ENCODE assay signal across 17 cellular contexts in the genomic region with DNA sequence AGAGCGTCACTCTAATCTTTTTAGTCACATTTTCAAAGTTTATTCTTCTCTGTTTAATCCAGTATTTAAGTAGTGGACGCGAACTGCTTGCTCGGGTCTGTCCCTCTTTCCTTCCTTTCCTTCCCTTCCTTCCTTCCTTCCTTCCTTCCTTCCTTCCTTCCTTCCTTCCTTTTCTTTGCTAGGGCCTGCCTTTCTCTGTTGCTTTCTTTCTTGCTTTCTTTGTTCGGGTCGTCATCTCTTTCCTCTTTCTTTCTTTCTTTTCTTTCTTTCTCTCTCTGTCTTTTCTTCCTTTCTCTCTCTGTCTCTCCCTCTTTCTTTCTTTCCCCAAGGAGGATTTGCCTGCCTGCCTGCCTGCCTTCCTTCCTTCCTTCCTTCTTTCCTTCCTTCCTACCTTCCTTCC. TPM values are rescaled to one million over a fixed set of nuclear protein-coding genes. Genes with fewer than 3 reads are reported as not detected.
DNase-seq lines count a peak whose midpoint lies in the region; ATAC-seq and TF ChIP-seq lines count a peak whose summit lies in the region.
"Had no signal": no experiment of that assay in that cellular context is flagged by ENCODE, and none has a peak within 500 bp of the region (broad histone marks: within the 10 kb centered on the region; RNA-seq: fewer than 3 reads in every experiment).

No MANE protein-coding gene starts in this region.

- H3K4me3 ChIP-seq in CD8-positive, alpha-beta memory T cell (ENCODE audit: low read length): no peak overlapping the region
- H3K4me3 ChIP-seq in tibial nerve: no peak overlapping the region
- H3K4me3 ChIP-seq: SJSA1 had no signal

- H3K4me1 Mint-ChIP-seq in CD8-positive, alpha-beta memory T cell: peaks cover 19 to 34% (median 21%) of the 10 kb centered on the region in 3 donors
- H3K4me1 Mint-ChIP-seq in brain: peaks cover 59% of the 10 kb centered on the region
- H3K4me1 Mint-ChIP-seq in natural killer cell treated with Interleukin-12 subunit alpha and Interleukin-12 subunit beta and Interleukin-15 and Interleukin-18, amount 100 ng/mL, for 72 hours (ENCODE audit: low read depth in 2 of 2): peaks cover 20 to 30% of the 10 kb centered on the region in 2 donors

- H3K4me3 Mint-ChIP-seq in CD8-positive, alpha-beta memory T cell: peak overlapping the region in 5 of 7 donors; percentile 3 to 64 (median 44)
- H3K4me3 Mint-ChIP-seq in brain: peak overlapping the region in 3 of 5 experiments; percentile 2 to 62 (median 23)
- H3K4me3 Mint-ChIP-seq in natural killer cell treated with Interleukin-12 subunit alpha and Interleukin-12 subunit beta and Interleukin-15 and Interleukin-18, amount 100 ng/mL, for 72 hours: peak overlapping the region; percentile 59
- H3K4me3 Mint-ChIP-seq: activated CD4-positive, alpha-beta memory T cell treated with anti-CD3 and anti-CD28 coated beads for 36 hours had no signal

- no peak for ATAC-seq in natural killer cell treated with Interleukin-12 subunit alpha and Interleukin-12 subunit beta and Interleukin-15 and Interleukin-18, amount 100 ng/mL, for 72 hours
- ATAC-seq in HG02798 (IDR thresholded peaks at IDR 0.05; ENCODE audit: poor library complexity, unreplicated experiment) (no peak), HG02870 (IDR thresholded peaks at IDR 0.05; ENCODE audit: unreplicated experiment) (no peak), HG03460 (IDR thresholded peaks at IDR 0.05; ENCODE audit: unreplicated experiment) (no peak)
- ATAC-seq: HepG2 had no signal

- H3K27ac ChIP-seq in CD8-positive, alpha-beta memory T cell (ENCODE audit: low read depth, low read length): no peak overlapping the region
- peak overlapping the region; percentile 79 to 94 (median 90) for H3K27ac ChIP-seq in tibial nerve
- H3K27ac ChIP-seq: neutrophil, SJSA1 had no signal

- H3K4me1 ChIP-seq in CD8-positive, alpha-beta memory T cell (ENCODE audit: insufficient read depth, low read length): peaks cover 19% of the 10 kb centered on the region
- H3K4me1 ChIP-seq in tibial nerve: peaks cover 0 to 42% (median 11%) of the 10 kb centered on the region in 4 donors

- H3K9me3 ChIP-seq in CD8-positive, alpha-beta memory T cell (ENCODE audit: low read length): no peaks in the 10 kb centered on the region
- H3K9me3 ChIP-seq in tibial nerve: no peaks in the 10 kb centered on the region
- H3K9me3 ChIP-seq: neutrophil, SJSA1 had no signal

- H3K36me3 ChIP-seq in CD8-positive, alpha-beta memory T cell (ENCODE audit: insufficient read depth, low read length): peaks cover 12% of the 10 kb centered on the region
- H3K36me3 ChIP-seq in tibial nerve: no peaks in the 10 kb centered on the region
- H3K36me3 ChIP-seq: neutrophil, SJSA1 had no signal

- TF ChIP-seq EP300 in tibial nerve (IDR thresholded peaks at IDR 0.05): no peak

- POLR2A ChIA-PET in CD8-positive, alpha-beta memory T cell (lab: Charles Lee): no interaction called here

- TF ChIP-seq CTCF in brain (conservative IDR thresholded peaks at IDR 0.05) (no peak), tibial nerve (IDR thresholded peaks at IDR 0.05) (no peak)

- H3K27me3 ChIP-seq in CD8-positive, alpha-beta memory T cell (ENCODE audit: insufficient read depth, low read length, poor library complexity, severe bottlenecking): no peaks in the 10 kb centered on the region
- no peaks in the 10 kb centered on the region for H3K27me3 ChIP-seq in tibial nerve
- H3K27me3 ChIP-seq: SJSA1 had no signal

- 74 to 76% methylated on average over 6 of the region's 6 CpGs for WGBS in tibial nerve, 2 donors

- peak overlapping the region in 4 of 8 donors; percentile 1 to 94 (median 49) for H3K27ac Mint-ChIP-seq in CD8-positive, alpha-beta memory T cell
- peak overlapping the region in 2 of 5 experiments; percentile 56 to 80 for H3K27ac Mint-ChIP-seq in brain
- peak overlapping the region in 1 of 2 donors; percentile 12 for H3K27ac Mint-ChIP-seq in natural killer cell treated with Interleukin-12 subunit alpha and Interleukin-12 subunit beta and Interleukin-15 and Interleukin-18, amount 100 ng/mL, for 72 hours
- H3K27ac Mint-ChIP-seq: activated CD4-positive, alpha-beta memory T cell treated with anti-CD3 and anti-CD28 coated beads for 36 hours had no signal

- no peaks in the 10 kb centered on the region for H3K27me3 Mint-ChIP-seq in CD8-positive, alpha-beta memory T cell
- peaks cover 6% of the 10 kb centered on the region for H3K27me3 Mint-ChIP-seq in brain
- no peaks in the 10 kb centered on the region for H3K27me3 Mint-ChIP-seq in natural killer cell treated with Interleukin-12 subunit alpha and Interleukin-12 subunit beta and Interleukin-15 and Interleukin-18, amount 100 ng/mL, for 72 hours
- H3K27me3 Mint-ChIP-seq: activated CD4-positive, alpha-beta memory T cell treated with anti-CD3 and anti-CD28 coated beads for 36 hours had no signal

- no peak for TF ChIP-seq POLR2A in tibial nerve (IDR thresholded peaks at IDR 0.05)

- no peaks in the 10 kb centered on the region for H3K9me3 Mint-ChIP-seq in CD8-positive, alpha-beta memory T cell
- peaks cover 0 to 8% (median 2%) of the 10 kb centered on the region in 5 experiments for H3K9me3 Mint-ChIP-seq in brain
- H3K9me3 Mint-ChIP-seq in natural killer cell treated with Interleukin-12 subunit alpha and Interleukin-12 subunit beta and Interleukin-15 and Interleukin-18, amount 100 ng/mL, for 72 hours: no peaks in the 10 kb centered on the region
- H3K9me3 Mint-ChIP-seq: activated CD4-positive, alpha-beta memory T cell treated with anti-CD3 and anti-CD28 coated beads for 36 hours had no signal

- DNase-seq in CD8-positive, alpha-beta memory T cell: no peak
- no peak for DNase-seq in natural killer cell treated with Interleukin-12 subunit alpha and Interleukin-12 subunit beta and Interleukin-15 and Interleukin-18, amount 100 ng/mL, for 72 hours (ENCODE audit: low spot score)
- no peak for DNase-seq in tibial nerve (ENCODE audit: low spot score in 2 of 2)
- DNase-seq: activated CD4-positive, alpha-beta memory T cell treated with anti-CD3 and anti-CD28 coated beads for 36 hours; activated effector memory CD4-positive, alpha-beta T cell treated with anti-CD3 and anti-CD28 coated beads, Interleukin-2, amount 50 U/mL, for 16 hours; aorta; glutamatergic neuron; NCI-H1105; NCI-H2081; T-helper 2 cell had no signal

- peaks cover 4 to 21% (median 13%) of the 10 kb centered on the region in 3 donors for H3K36me3 Mint-ChIP-seq in CD8-positive, alpha-beta memory T cell
- H3K36me3 Mint-ChIP-seq in brain: no peaks in the 10 kb centered on the region
- H3K36me3 Mint-ChIP-seq in natural killer cell treated with Interleukin-12 subunit alpha and Interleukin-12 subunit beta and Interleukin-15 and Interleukin-18, amount 100 ng/mL, for 72 hours: no peaks in the 10 kb centered on the region

- CTCF ChIA-PET in CD8-positive, alpha-beta memory T cell (lab: Charles Lee): interaction anchor here (1.3 kb wide), 1 partner anchor 54 kb away, joined by 6 read pairs; no protein-coding TSS in a partner anchor

RNA-seq across cellular contexts. Expression of gene ACKR3, which starts 3.0 kb away (rescaled TPM):
- total RNA-seq in CD8-positive, alpha-beta memory T cell: 1 to 10 TPM in 1 of 2 experiments, under 1 TPM in 1; 0.90 to 1.6 TPM
- polyA plus RNA-seq in CD8-positive, alpha-beta memory T cell: 5.5 TPM
- 7.3 TPM for polyA plus RNA-seq in brain (ENCODE audit: insufficient read depth, low read depth, low replicate concordance)
- total RNA-seq in natural killer cell treated with Interleukin-12 subunit alpha and Interleukin-12 subunit beta and Interleukin-15 and Interleukin-18, amount 100 ng/mL, for 72 hours: under 1 TPM in 1 of 2 donors, not detected in 1; 0.33 TPM
- 10 to 100 TPM; 32.4 to 88.7 (median 55.0) TPM for total RNA-seq in tibial nerve
- total RNA-seq: HepG2 had no signal
- polyA plus RNA-seq: HepG2 had no signal

Comparison
In these comparisons a context has a peak if more than half of its experiments do, and no peak if none do; other contexts are left out.
1. RNA of gene ACKR3, which starts 3.0 kb away (total RNA-seq): 32.4 to 88.7 TPM in tibial nerve; 0.90 to 1.6 TPM in CD8-positive, alpha-beta memory T cell and 0.33 TPM in natural killer cell treated with Interleukin-12 subunit alpha and Interleukin-12 subunit beta and Interleukin-15 and Interleukin-18, amount 100 ng/mL, for 72 hours; every median in the first group is over 10 times any median in the second.
2. Peak in every context shown above with its lines, with median percentiles within 50 percentile points of each other: H3K4me3 Mint-ChIP-seq.